In genomic region chr13:97107815-97108534, GRCh38 we compare ENCODE assay signal across 17 cellular contexts.
"Had no signal": no experiment of that assay in that cellular context is flagged by ENCODE, and none has a peak within 500 bp of the region (broad histone marks: within the 10 kb centered on the region; RNA-seq: fewer than 3 reads in every experiment).

No MANE protein-coding gene starts in this region.

- H3K9me3 Mint-ChIP-seq: activated B cell treated with CpG ODN at 0.5 μM for 24 hours; activated CD4-positive, alpha-beta T cell treated with anti-CD3 and anti-CD28 coated beads, Interleukin-2, amount 10 ng/mL, durations not matched to agents 7 days and 5 days; activated naive CD4-positive, alpha-beta T cell treated with anti-CD3 and anti-CD28 coated beads, Interleukin-2, amount 50 U/mL, for 24 hours; natural killer cell had no signal

- ATAC-seq: left colon, mucosa of descending colon, natural killer cell, psoas muscle, right lobe of liver, T-helper 17 cell had no signal

- DNase-seq: activated B cell treated with CpG ODN at 0.5 μM for 24 hours; activated CD4-positive, alpha-beta T cell treated with anti-CD3 and anti-CD28 coated beads, Interleukin-2, amount 10 ng/mL, durations not matched to agents 7 days and 5 days; aorta; cortex of kidney; effector memory CD4-positive, alpha-beta T cell; immature natural killer cell; left colon; mucosa of descending colon; natural killer cell; psoas muscle; right lobe of liver; spleen; stimulated activated CD4-positive, alpha-beta T cell treated with anti-CD3 and anti-CD28 coated beads, Interleukin-2, amount 100 ng/mL, for 24 hours; stimulated activated naive CD4-positive, alpha-beta T cell treated with Interleukin-2 at 50 U/mL for 16 hours; T-helper 17 cell had no signal

- H3K27ac Mint-ChIP-seq: activated B cell treated with CpG ODN at 0.5 μM for 24 hours; activated CD4-positive, alpha-beta T cell treated with anti-CD3 and anti-CD28 coated beads, Interleukin-2, amount 10 ng/mL, durations not matched to agents 7 days and 5 days; activated naive CD4-positive, alpha-beta T cell treated with anti-CD3 and anti-CD28 coated beads, Interleukin-2, amount 50 U/mL, for 24 hours; immature natural killer cell; natural killer cell; T-helper 17 cell had no signal

- H3K4me3 Mint-ChIP-seq: activated B cell treated with CpG ODN at 0.5 μM for 24 hours; activated CD4-positive, alpha-beta T cell treated with anti-CD3 and anti-CD28 coated beads, Interleukin-2, amount 10 ng/mL, durations not matched to agents 7 days and 5 days; activated naive CD4-positive, alpha-beta T cell treated with anti-CD3 and anti-CD28 coated beads, Interleukin-2, amount 50 U/mL, for 24 hours; immature natural killer cell; natural killer cell; T-helper 17 cell had no signal

- H3K27me3 ChIP-seq: right lobe of liver had no signal

- H3K9me3 ChIP-seq: mucosa of descending colon, psoas muscle, right lobe of liver, spleen had no signal

- H3K4me3 ChIP-seq: lung, mucosa of descending colon, psoas muscle, right lobe of liver, spleen had no signal

- H3K36me3 ChIP-seq: right lobe of liver, spleen had no signal

- H3K27ac ChIP-seq: psoas muscle, right lobe of liver, spleen had no signal

- H3K36me3 Mint-ChIP-seq: activated naive CD4-positive, alpha-beta T cell treated with anti-CD3 and anti-CD28 coated beads, Interleukin-2, amount 50 U/mL, for 24 hours; immature natural killer cell; natural killer cell had no signal
